ENCODE assay signal across 2 cellular contexts in genomic region chr4:71389149-71389840, GRCh38.
TF ChIP-seq lines count a peak whose summit lies in the region.

No MANE protein-coding gene starts in this region.

TF ChIP-seq in liver, 16 proteins besides CTCF, POLR2A, EP300 and RAD21 (continued from another document):
- TF ChIP-seq REST (IDR thresholded peaks at IDR 0.05), result no peak

TF ChIP-seq in HepG2, 621 proteins besides CTCF, POLR2A, EP300 and RAD21 (continued from another document):
- no peak for TF ChIP-seq DMTF1 (CRISPR knock-in tag; IDR thresholded peaks at IDR 0.05)
- no peak for TF ChIP-seq KLF13 (CRISPR knock-in tag; IDR thresholded peaks at IDR 0.05)
- TF ChIP-seq AGO1 (IDR thresholded peaks at IDR 0.05; ENCODE audit: low read depth, low read length, poor library complexity, severe bottlenecking), result no peak
- no peak for TF ChIP-seq PCBP1 (IDR thresholded peaks at IDR 0.05; ENCODE audit: borderline replicate concordance, low read depth, low read length)
- TF ChIP-seq ZNF616 (CRISPR knock-in tag; IDR thresholded peaks at IDR 0.05; ENCODE audit: low read depth), result no peak
- TF ChIP-seq ZNF749 (CRISPR knock-in tag; IDR thresholded peaks at IDR 0.05; ENCODE audit: borderline replicate concordance), result no peak
- no peak for TF ChIP-seq ETS1 (CRISPR knock-in tag; IDR thresholded peaks at IDR 0.05)
- TF ChIP-seq ARID3A (IDR thresholded peaks at IDR 0.05; ENCODE audit: low read depth, low read length), result no peak
- no peak for TF ChIP-seq JARID2 (CRISPR knock-in tag; IDR thresholded peaks at IDR 0.05; ENCODE audit: insufficient replicate concordance)
